21 cellular contexts compared by ENCODE assay signal in genomic region chr2:63613391-63613901, GRCh38. TPM values are rescaled to one million over a fixed set of nuclear protein-coding genes. Genes with fewer than 3 reads are reported as not detected.
DNase-seq lines count a peak whose midpoint lies in the region; ATAC-seq, FAIRE-seq and TF ChIP-seq lines count a peak whose summit lies in the region.
"Had no signal": no experiment of that assay in that cellular context is flagged by ENCODE, and none has a peak within 500 bp of the region (broad histone marks: within the 10 kb centered on the region; RNA-seq: fewer than 3 reads in every experiment).

No MANE protein-coding gene starts in this region.

- H3K4me1 ChIP-seq in SJSA1 (replicated peaks) (peaks cover 32% of the 10 kb centered on the region), osteoblast (ENCODE audit: insufficient read depth, low read length) (peaks cover 12% of the 10 kb centered on the region)
- H3K4me1 ChIP-seq: parathyroid adenoma had no signal

- peak overlapping the region; percentile 28 for H2AFZ ChIP-seq in osteoblast (ENCODE audit: low read length)
- H2AFZ ChIP-seq: parathyroid adenoma had no signal

- H3K9me3 ChIP-seq in SJSA1 (replicated peaks) (no peaks in the 10 kb centered on the region), osteoblast (ENCODE audit: low read depth, low read length) (no peaks in the 10 kb centered on the region)

- H3K4me2 ChIP-seq in osteoblast (ENCODE audit: insufficient read depth, low read length): no peak overlapping the region
- H3K4me2 ChIP-seq: KMS-11 had no signal

- H3K79me2 ChIP-seq in osteoblast (ENCODE audit: insufficient read depth, low read length): no peaks in the 10 kb centered on the region
- H3K79me2 ChIP-seq: parathyroid adenoma had no signal

- TF ChIP-seq CTCF in fibroblast of villous mesenchyme (IDR thresholded peaks at IDR 0.05; ENCODE audit: insufficient read depth, low read depth, low read length) (no peak), osteoblast (IDR thresholded peaks at IDR 0.05; ENCODE audit: extremely low read depth, low read depth, low read length) (no peak)

- peak; percentile 89 for FAIRE-seq in G401.6 (lab: Jason Lieb, UNC)
- FAIRE-seq: GM19239 had no signal

- ATAC-seq in HG03139 (IDR thresholded peaks at IDR 0.05; ENCODE audit: unreplicated experiment): no peak
- ATAC-seq: effector memory CD8-positive, alpha-beta T cell; stimulated activated naive CD8-positive, alpha-beta T cell treated with anti-CD3 and anti-CD28 coated beads, Interleukin-15, amount 100 ng/mL, for 72 hours had no signal

- DNase-seq in SJSA1 (ENCODE audit: low read depth in 1 of 2, low spot score in 2 of 2): peak in 1 of 2 experiments; percentile 66
- peak; percentile 6 for DNase-seq in fibroblast of villous mesenchyme (ENCODE audit: low read depth)
- peak; percentile 52 for DNase-seq in osteoblast (ENCODE audit: insufficient read length, low spot score, missing footprints)
- no peak for DNase-seq in NCI-H748 (lab: John Stamatoyannopoulos, UW; ENCODE audit: unreplicated experiment)
- DNase-seq in activated T-cell treated with anti-CD3 and anti-CD28 coated beads, Interleukin-2, amount 50 U/mL, for 1 hour: no peak
- DNase-seq in hypothalamus (lab: John Stamatoyannopoulos, UW): no peak
- DNase-seq: activated CD4-positive, CD25-positive, alpha-beta regulatory T cell treated with anti-CD3 and anti-CD28 coated beads, Interleukin-2, amount 50 U/mL, for 72 hours; CD8-positive, alpha-beta memory T cell; DND-41; effector memory CD8-positive, alpha-beta T cell; foreskin fibroblast; NCI-H1105; NCI-H748 treated with DMSO at 0.1 percent for 48 hours; PC-3; stimulated activated naive CD8-positive, alpha-beta T cell treated with anti-CD3 and anti-CD28 coated beads, Interleukin-15, amount 100 ng/mL, for 72 hours had no signal

- peak overlapping the region; percentile 100 for H3K27ac ChIP-seq in SJSA1
- peak overlapping the region; percentile 40 for H3K27ac ChIP-seq in osteoblast (ENCODE audit: low read depth, low read length)
- H3K27ac ChIP-seq: KMS-11, parathyroid adenoma, SK-N-MC had no signal

- H3K27me3 ChIP-seq in SJSA1 (replicated peaks) (no peaks in the 10 kb centered on the region), osteoblast (ENCODE audit: insufficient read depth, low read length) (no peaks in the 10 kb centered on the region)

- H4K20me1 ChIP-seq in osteoblast (ENCODE audit: insufficient read depth, low read length): no peaks in the 10 kb centered on the region

- H3K4me3 ChIP-seq in SJSA1 (no peak overlapping the region), fibroblast of villous mesenchyme (ENCODE audit: low read depth, low read length) (no peak overlapping the region), osteoblast (ENCODE audit: insufficient read depth, low read length) (no peak overlapping the region)
- H3K4me3 ChIP-seq: SK-N-MC had no signal

- no peaks in the 10 kb centered on the region for H3K36me3 ChIP-seq in SJSA1
- no peaks in the 10 kb centered on the region for H3K36me3 ChIP-seq in osteoblast (ENCODE audit: insufficient read depth, low read length)

RNA-seq across cellular contexts. Expression of gene MDH1, which starts 24.7 kb away (rescaled TPM):
- 326 and 336 TPM in 2 replicates for total RNA-seq in SJSA1 (2014; rRNA removed; shearing (Covaris generic))
- 164 and 189 TPM in 2 replicates for total RNA-seq in fibroblast of villous mesenchyme
- total RNA-seq in osteoblast: 122 and 132 TPM in 2 replicates

RNA-seq across cellular contexts. Expression of gene WDPCP, which starts 25.2 kb away (rescaled TPM):
- 9.6 and 10.7 TPM in 2 replicates for total RNA-seq in SJSA1 (2014; rRNA removed; shearing (Covaris generic))
- total RNA-seq in fibroblast of villous mesenchyme (12.6 and 14.7 TPM in 2 replicates), osteoblast (16.3 and 18.3 TPM in 2 replicates)

Comparison
In these comparisons a context has a peak if more than half of its experiments do, and no peak if none do; other contexts are left out.
1. DNase-seq: peak in fibroblast of villous mesenchyme (single experiment) and osteoblast (single experiment); none in NCI-H748 (single experiment), activated T-cell treated with anti-CD3 and anti-CD28 coated beads, Interleukin-2, amount 50 U/mL, for 1 hour (single experiment) and hypothalamus (0 of 51).